Comparison of ENCODE assay signal across 20 cellular contexts in the genomic region with DNA sequence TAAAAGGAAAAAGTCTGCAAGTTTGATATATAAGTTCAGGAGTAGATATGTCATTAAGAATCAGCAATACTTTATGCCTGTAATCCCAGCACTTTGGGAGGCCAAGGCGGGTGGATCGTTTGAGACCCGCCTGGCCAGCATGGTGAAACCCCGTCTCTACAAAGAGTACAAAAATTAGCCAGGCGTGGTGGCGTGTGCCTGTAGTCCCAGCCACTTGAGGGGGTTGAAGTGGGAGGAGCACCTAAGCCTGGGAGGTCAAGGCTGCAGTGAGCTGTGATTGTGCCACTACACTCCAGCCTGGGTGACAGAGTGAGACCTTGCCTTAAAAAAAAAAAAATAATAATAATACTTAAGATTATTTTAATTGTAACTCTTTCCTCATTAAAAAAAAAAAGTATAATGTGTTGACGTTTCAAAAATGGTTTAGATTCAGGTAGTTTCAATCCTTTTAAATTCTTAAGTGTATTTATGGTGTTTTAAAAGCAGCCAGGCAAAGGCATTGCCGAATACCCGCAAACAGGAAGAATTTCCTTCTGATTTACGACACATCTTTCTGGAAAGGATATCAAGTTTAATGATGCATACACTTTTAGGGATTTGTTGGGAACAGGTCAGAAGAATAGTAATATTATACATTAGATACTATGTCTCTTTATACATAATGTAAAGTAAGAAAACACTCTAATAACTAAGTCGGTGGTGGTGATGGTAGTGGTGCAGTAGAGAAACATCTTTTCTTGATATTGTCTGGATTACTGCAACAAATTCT.
DNase-seq lines count a peak whose midpoint lies in the region; ATAC-seq and TF ChIP-seq lines count a peak whose summit lies in the region.
"Had no signal": no experiment of that assay in that cellular context is flagged by ENCODE, and none has a peak within 500 bp of the region (broad histone marks: within the 10 kb centered on the region; RNA-seq: fewer than 3 reads in every experiment).

No MANE protein-coding gene starts in this region.

- DNase-seq in A172 (ENCODE audit: low spot score) = peak; percentile 4
- DNase-seq in ELF-1 (ENCODE audit: low read depth, low spot score) = peak; percentile 48
- no peak for DNase-seq in T-cell
- peak; percentile 80 for DNase-seq in left kidney (ENCODE audit: low read depth, low spot score)
- no peak for DNase-seq in gastrocnemius medialis
- no peak for DNase-seq in cerebellar cortex (ENCODE audit: low spot score)
- DNase-seq in DMS153 (lab: John Stamatoyannopoulos, UW) = no peak
- DNase-seq: activated CD4-positive, alpha-beta memory T cell treated with anti-CD3 and anti-CD28 coated beads, Interleukin-2, amount 10 ng/mL, durations not matched to agents 7 days and 5 days; DMS53; GOT3; heart right ventricle; NCI-H446; sigmoid colon; stimulated activated CD4-positive, alpha-beta T cell treated with anti-CD3 and anti-CD28 coated beads, Interleukin-4, amount 100 ng/mL, for 4 hours had no signal

- H3K4me1 ChIP-seq in gastrocnemius medialis = peaks cover 3 to 48% of the 10 kb centered on the region in 2 donors
- H3K4me1 ChIP-seq in gastroesophageal sphincter = peaks cover 0 to 15% (median 3%) of the 10 kb centered on the region in 3 donors

- no peak overlapping the region for H3K27ac ChIP-seq in gastrocnemius medialis
- H3K27ac ChIP-seq in gastroesophageal sphincter = no peak overlapping the region
- H3K27ac ChIP-seq: ascending aorta, esophagus muscularis mucosa, heart right ventricle, neutrophil, sigmoid colon, upper lobe of left lung had no signal

- H3K36me3 ChIP-seq in gastrocnemius medialis = no peaks in the 10 kb centered on the region
- H3K36me3 ChIP-seq in gastroesophageal sphincter = no peaks in the 10 kb centered on the region
- H3K36me3 ChIP-seq: ascending aorta, esophagus muscularis mucosa, heart right ventricle, neutrophil, sigmoid colon, upper lobe of left lung had no signal

- H3K27me3 Mint-ChIP-seq in T-cell = no peaks in the 10 kb centered on the region
- H3K27me3 Mint-ChIP-seq: activated CD4-positive, alpha-beta memory T cell treated with anti-CD3 and anti-CD28 coated beads, Interleukin-2, amount 10 ng/mL, durations not matched to agents 7 days and 5 days; dendritic cell treated with granulocyte-macrophage colony-stimulating factor and Interleukin-4, amounts not matched to agents 40 ng/mL and 50 ng/mL, for 4 days had no signal

- POLR2A ChIA-PET in T-cell (lab: Charles Lee) = no interaction called here

- H3K9me3 ChIP-seq in gastrocnemius medialis (no peaks in the 10 kb centered on the region), gastroesophageal sphincter (no peaks in the 10 kb centered on the region)
- H3K9me3 ChIP-seq: ascending aorta, esophagus muscularis mucosa, heart right ventricle, neutrophil, sigmoid colon, upper lobe of left lung had no signal

- H3K27me3 ChIP-seq in gastrocnemius medialis = no peaks in the 10 kb centered on the region
- no peaks in the 10 kb centered on the region for H3K27me3 ChIP-seq in gastroesophageal sphincter
- H3K27me3 ChIP-seq: ascending aorta, esophagus muscularis mucosa, heart right ventricle, neutrophil, sigmoid colon, upper lobe of left lung had no signal

- H3K9me3 Mint-ChIP-seq in T-cell = no peaks in the 10 kb centered on the region
- H3K9me3 Mint-ChIP-seq: activated CD4-positive, alpha-beta memory T cell treated with anti-CD3 and anti-CD28 coated beads, Interleukin-2, amount 10 ng/mL, durations not matched to agents 7 days and 5 days; dendritic cell treated with granulocyte-macrophage colony-stimulating factor and Interleukin-4, amounts not matched to agents 40 ng/mL and 50 ng/mL, for 4 days had no signal

- no peak for ATAC-seq in T-cell (replicated peaks in 1 of 4)
- ATAC-seq in gastrocnemius medialis = no peak
- no peak for ATAC-seq in gastroesophageal sphincter

- TF ChIP-seq EP300 in gastroesophageal sphincter (IDR thresholded peaks at IDR 0.05) = no peak

- 72 to 78% methylated on average over 7 to 9 of the region's 11 CpGs for WGBS in gastroesophageal sphincter (ENCODE audit: low coverage in 1 of 2), 2 donors

- in situ Hi-C loops in gastrocnemius medialis (cut with MboI; ENCODE audit: low sequenced_read_pairs in 4 of 4) = no loop called here

- H3K4me3 Mint-ChIP-seq in T-cell = peak overlapping the region in 2 of 3 donors; percentile 0 to 38
- H3K4me3 Mint-ChIP-seq: activated CD4-positive, alpha-beta memory T cell treated with anti-CD3 and anti-CD28 coated beads, Interleukin-2, amount 10 ng/mL, durations not matched to agents 7 days and 5 days; dendritic cell treated with granulocyte-macrophage colony-stimulating factor and Interleukin-4, amounts not matched to agents 40 ng/mL and 50 ng/mL, for 4 days had no signal

- intact Hi-C loops in gastrocnemius medialis (cut with DNase I; ENCODE audit: low total_unique reads) = no loop called here

- H3K27ac Mint-ChIP-seq in T-cell = peak overlapping the region; percentile 32 to 39
- H3K27ac Mint-ChIP-seq: activated CD4-positive, alpha-beta memory T cell treated with anti-CD3 and anti-CD28 coated beads, Interleukin-2, amount 10 ng/mL, durations not matched to agents 7 days and 5 days; dendritic cell treated with granulocyte-macrophage colony-stimulating factor and Interleukin-4, amounts not matched to agents 40 ng/mL and 50 ng/mL, for 4 days had no signal

- CTCF ChIA-PET in T-cell (lab: Charles Lee) = no interaction called here

- no peak for TF ChIP-seq CTCF in gastrocnemius medialis (IDR thresholded peaks at IDR 0.05 in 4 of 5, conservative IDR thresholded peaks at IDR 0.05 in 1 of 5)
- no peak for TF ChIP-seq CTCF in gastroesophageal sphincter (IDR thresholded peaks at IDR 0.05)

- no peak overlapping the region for H3K4me3 ChIP-seq in gastrocnemius medialis
- no peak overlapping the region for H3K4me3 ChIP-seq in gastroesophageal sphincter
- H3K4me3 ChIP-seq: ascending aorta, esophagus muscularis mucosa, heart right ventricle, sigmoid colon, upper lobe of left lung had no signal

- no peaks in the 10 kb centered on the region for H3K36me3 Mint-ChIP-seq in T-cell

- TF ChIP-seq POLR2A in gastrocnemius medialis (IDR thresholded peaks at IDR 0.05) (no peak), gastroesophageal sphincter (IDR thresholded peaks at IDR 0.05) (no peak)

- H3K4me1 Mint-ChIP-seq in T-cell = peaks cover 67 to 84% (median 69%) of the 10 kb centered on the region in 3 donors

Comparison
In these comparisons a context has a peak if more than half of its experiments do, and no peak if none do; other contexts are left out.
1. DNase-seq: peak in A172 (single experiment), ELF-1 (single experiment) and left kidney (single experiment); none in T-cell (0 of 34), gastrocnemius medialis (0 of 2), cerebellar cortex (single experiment) and DMS153 (single experiment).